8 cellular contexts compared by ENCODE assay signal in the genomic region with DNA sequence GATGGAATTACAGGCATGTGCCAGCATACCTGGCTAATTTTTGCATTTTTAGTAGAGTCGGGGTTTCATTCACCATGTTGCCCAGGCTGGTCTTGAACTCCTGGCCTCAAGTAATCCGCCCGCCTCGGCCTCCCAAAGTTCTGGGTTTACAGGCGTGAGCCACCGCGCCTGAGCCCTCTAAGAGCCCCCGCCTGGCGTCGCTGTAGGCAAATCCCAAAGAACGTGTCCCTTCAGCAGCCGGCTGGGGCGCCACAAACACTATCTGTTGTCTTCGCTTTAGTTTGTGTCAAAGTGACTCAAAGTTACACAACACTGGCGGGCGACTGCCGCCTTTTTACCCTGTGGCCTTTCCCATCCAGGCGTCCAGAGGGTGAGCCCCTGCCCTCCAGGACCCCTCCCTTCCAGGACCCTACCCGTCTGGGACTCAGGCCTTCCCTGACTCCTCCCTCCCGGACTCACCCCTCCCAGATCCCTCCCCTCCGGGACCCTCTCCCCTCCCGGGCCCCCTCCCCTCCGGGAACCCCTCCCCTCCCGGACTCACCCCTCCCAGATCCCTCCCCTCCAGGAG. TPM values are rescaled to one million over a fixed set of nuclear protein-coding genes. Genes with fewer than 3 reads are reported as not detected.
A peak's percentile ranks its signal among the peaks of the same experiment; 100 is the strongest.
DNase-seq lines count a peak whose midpoint lies in the region; ATAC-seq, FAIRE-seq and TF ChIP-seq lines count a peak whose summit lies in the region.

No MANE protein-coding gene starts in this region.

- TF ChIP-seq POLR2A in thyroid gland (IDR thresholded peaks at IDR 0.05): no peak

- POLR2A ChIA-PET in activated naive CD8-positive, alpha-beta T cell treated with anti-CD3 and anti-CD28 coated beads, Interleukin-2, amount 10 ng/mL, durations not matched to agents 7 days and 5 days (lab: Charles Lee): interaction anchor here (0.6 to 1.6 kb wide), 3 partner anchors 85 to 301 kb away, joined by 3 to 6 read pairs (median 3); partner anchors contain the start of gene RPS21

- H3K4me3 ChIP-seq in cardiac muscle cell: peak overlapping the region; percentile 51
- H3K4me3 ChIP-seq in pancreas: peak overlapping the region in 3 of 4 donors; percentile 85 to 94 (median 89)
- peak overlapping the region in 2 of 3 donors; percentile 25 to 74 for H3K4me3 ChIP-seq in thyroid gland (replicated peaks in 1 of 3)

- H3K27me3 Mint-ChIP-seq in activated naive CD8-positive, alpha-beta T cell treated with anti-CD3 and anti-CD28 coated beads, Interleukin-2, amount 10 ng/mL, durations not matched to agents 7 days and 5 days: no peaks in the 10 kb centered on the region

- WGBS in pancreas, 2 donors: 2 to 4% methylated on average over 23 to 24 of the region's 24 CpGs
- 3% methylated on average over 22 to 23 of the region's 24 CpGs for WGBS in thyroid gland, 2 donors

- intact Hi-C loops in pancreas (cut with DNase I) (no loop called here), thyroid gland (cut with DNase I) (loop anchor here (5.0 to 10.0 kb wide), 2 partner anchors 80 to 193 kb away; no protein-coding TSS in a partner anchor)

- H3K27ac Mint-ChIP-seq in activated naive CD8-positive, alpha-beta T cell treated with anti-CD3 and anti-CD28 coated beads, Interleukin-2, amount 10 ng/mL, durations not matched to agents 7 days and 5 days: peak overlapping the region; percentile 100

- TF ChIP-seq CTCF in cardiac muscle cell (IDR thresholded peaks at IDR 0.05; ENCODE audit: low read depth, low read length) (peak; percentile 89), pancreas (IDR thresholded peaks at IDR 0.05) (peak; percentile 75 to 90 (median 82)), thyroid gland (IDR thresholded peaks at IDR 0.05) (peak; percentile 54 to 96 (median 92))

- H3K4me3 Mint-ChIP-seq in activated naive CD8-positive, alpha-beta T cell treated with anti-CD3 and anti-CD28 coated beads, Interleukin-2, amount 10 ng/mL, durations not matched to agents 7 days and 5 days: peak overlapping the region; percentile 97

- no peaks in the 10 kb centered on the region for H3K9me3 Mint-ChIP-seq in activated naive CD8-positive, alpha-beta T cell treated with anti-CD3 and anti-CD28 coated beads, Interleukin-2, amount 10 ng/mL, durations not matched to agents 7 days and 5 days

- H3K9me3 ChIP-seq in cardiac muscle cell (ENCODE audit: low read depth): no peaks in the 10 kb centered on the region
- no peaks in the 10 kb centered on the region for H3K9me3 ChIP-seq in pancreas
- no peaks in the 10 kb centered on the region for H3K9me3 ChIP-seq in thyroid gland

- peaks cover 13% of the 10 kb centered on the region for H3K4me1 ChIP-seq in cardiac muscle cell (ENCODE audit: low read depth)
- H3K4me1 ChIP-seq in pancreas: peaks cover 23 to 32% (median 27%) of the 10 kb centered on the region in 3 donors
- peaks cover 19 to 23% of the 10 kb centered on the region in 2 donors for H3K4me1 ChIP-seq in thyroid gland

- ATAC-seq in HG02623 (IDR thresholded peaks at IDR 0.05; ENCODE audit: unreplicated experiment): peak; percentile 27
- ATAC-seq in activated naive CD8-positive, alpha-beta T cell treated with anti-CD3 and anti-CD28 coated beads, Interleukin-2, amount 10 ng/mL, durations not matched to agents 7 days and 5 days (ENCODE audit: low read depth): peak; percentile 48
- ATAC-seq in pancreas: peak; percentile 46 to 76 (median 61)

- peaks cover 12% of the 10 kb centered on the region for H3K4me1 Mint-ChIP-seq in activated naive CD8-positive, alpha-beta T cell treated with anti-CD3 and anti-CD28 coated beads, Interleukin-2, amount 10 ng/mL, durations not matched to agents 7 days and 5 days

- DNase-seq in GM03348 (ENCODE audit: low spot score) (peak; percentile 93), NCI-H1105 (lab: John Stamatoyannopoulos, UW) (peak; percentile 78), SKM-1 treated with dmso at 0.1 percent for 144 hours (lab: John Stamatoyannopoulos, UW; ENCODE audit: unreplicated experiment) (peak; percentile 97), cardiac muscle cell (ENCODE audit: low read depth in 1 of 2, low spot score in 1 of 2) (peak; percentile 94), pancreas (peak; percentile 88 to 96 (median 92)), thyroid gland (peak; percentile 90 to 93)
- peak; percentile 87 for DNase-seq in activated naive CD8-positive, alpha-beta T cell treated with anti-CD3 and anti-CD28 coated beads, Interleukin-2, amount 10 ng/mL, durations not matched to agents 7 days and 5 days

- peaks cover 10% of the 10 kb centered on the region for H3K36me3 ChIP-seq in cardiac muscle cell
- peaks cover 0 to 12% (median 6%) of the 10 kb centered on the region in 3 donors for H3K36me3 ChIP-seq in pancreas
- H3K36me3 ChIP-seq in thyroid gland: peaks cover 13 to 17% of the 10 kb centered on the region in 2 donors

- peaks cover 11% of the 10 kb centered on the region for H3K36me3 Mint-ChIP-seq in activated naive CD8-positive, alpha-beta T cell treated with anti-CD3 and anti-CD28 coated beads, Interleukin-2, amount 10 ng/mL, durations not matched to agents 7 days and 5 days

- FAIRE-seq in pancreas (lab: Jason Lieb, UNC): no peak

- H3K27ac ChIP-seq in cardiac muscle cell (peak overlapping the region; percentile 88), pancreas (peak overlapping the region; percentile 95 to 98 (median 96)), thyroid gland (peak overlapping the region; percentile 85 to 97 (median 96))

- no peaks in the 10 kb centered on the region for H3K27me3 ChIP-seq in cardiac muscle cell
- H3K27me3 ChIP-seq in pancreas: no peaks in the 10 kb centered on the region
- no peaks in the 10 kb centered on the region for H3K27me3 ChIP-seq in thyroid gland

RNA-seq across cellular contexts. Expression of gene ADRM1, which starts 0.9 kb away (rescaled TPM):
- 10 to 100 TPM; 72.4 to 74.6 TPM for total RNA-seq in activated naive CD8-positive, alpha-beta T cell treated with anti-CD3 and anti-CD28 coated beads, Interleukin-2, amount 10 ng/mL, durations not matched to agents 7 days and 5 days
- total RNA-seq in cardiac muscle cell (128 and 201 TPM in 2 replicates), pancreas (10 to 100 TPM; 33.3 to 76.0 (median 36.5) TPM), thyroid gland (100 to 1,000 TPM in 3 of 4 donors, 10 to 100 TPM in 1; 89.9 to 140 (median 117) TPM)
- polyA plus RNA-seq in cardiac muscle cell (105 and 160 TPM in 2 replicates), pancreas (10 to 100 TPM; 61.9 to 74.8 TPM)

Comparison
In these comparisons a context has a peak if more than half of its experiments do, and no peak if none do; other contexts are left out.
1. Peak in every context shown above with its lines: DNase-seq, ATAC-seq, H3K4me3 ChIP-seq and H3K27ac ChIP-seq.